12 cellular contexts compared by ENCODE assay signal in genomic region chr21:33386222-33386784, GRCh38. TPM values are rescaled to one million over a fixed set of nuclear protein-coding genes. Genes with fewer than 3 reads are reported as not detected.
DNase-seq lines count a peak whose midpoint lies in the region; ATAC-seq and TF ChIP-seq lines count a peak whose summit lies in the region.
"Had no signal": no experiment of that assay in that cellular context is flagged by ENCODE, and none has a peak within 500 bp of the region (broad histone marks: within the 10 kb centered on the region; RNA-seq: fewer than 3 reads in every experiment).

No MANE protein-coding gene starts in this region.

- H2AFZ ChIP-seq in OCI-LY3 (ENCODE audit: low read depth, low read length), result no peak overlapping the region

- H3K4me3 ChIP-seq in OCI-LY3 (ENCODE audit: low read length) (no peak overlapping the region), endodermal cell (ENCODE audit: low read length) (no peak overlapping the region), retinal pigment epithelial cell (ENCODE audit: low read length) (no peak overlapping the region)

- 69 to 85% methylated on average over 2 to 6 of the region's 6 CpGs for WGBS in endodermal cell (ENCODE audit: insufficient coverage in 1 of 2, insufficient read length in 1 of 2), 2 experiments

- H3K27me3 ChIP-seq in OCI-LY3 (ENCODE audit: low read depth, low read length) (no peaks in the 10 kb centered on the region), endodermal cell (ENCODE audit: control insufficient read depth, insufficient read depth, low read length, poor library complexity, severe bottlenecking) (no peaks in the 10 kb centered on the region)

- H3K4me1 Mint-ChIP-seq in endodermal cell, result no peaks in the 10 kb centered on the region

- no peak for ATAC-seq in GM19395 (IDR thresholded peaks at IDR 0.05; ENCODE audit: unreplicated experiment)

- H3K4me1 ChIP-seq in OCI-LY3 (ENCODE audit: low read length) (peaks cover 37% of the 10 kb centered on the region), endodermal cell (ENCODE audit: control insufficient read depth, insufficient read depth, low read length) (no peaks in the 10 kb centered on the region)

- no peaks in the 10 kb centered on the region for H3K9me3 Mint-ChIP-seq in endodermal cell

- no peaks in the 10 kb centered on the region for H3K79me2 ChIP-seq in OCI-LY3 (ENCODE audit: low read length)

- no peak overlapping the region for H3K4me2 ChIP-seq in OCI-LY3 (ENCODE audit: low read length)

- H3K36me3 ChIP-seq in OCI-LY3 (replicated peaks; ENCODE audit: low read depth, low read length) (no peaks in the 10 kb centered on the region), endodermal cell (ENCODE audit: control insufficient read depth, insufficient read depth, low read length) (no peaks in the 10 kb centered on the region)

- DNase-seq in endodermal cell, result peak; percentile 78
- no peak for DNase-seq in retinal pigment epithelial cell (ENCODE audit: low read depth)
- no peak for DNase-seq in DMS153 (lab: John Stamatoyannopoulos, UW)
- no peak for DNase-seq in KBM-7
- DNase-seq: activated T-cell treated with anti-CD3 and anti-CD28 coated beads, Interleukin-2, amount 50 U/mL, for 48 hours; aorta; NCI-H1092; Right ventricle myocardium superior had no signal

- in situ Hi-C loops in KBM-7 (cut with MboI; ENCODE audit: low pct_unique_long_range_greater_than_20kb, low sequenced_read_pairs), result no loop called here

- H4K20me1 ChIP-seq in OCI-LY3 (ENCODE audit: insufficient read depth, low read length), result no peaks in the 10 kb centered on the region

- H3K27me3 Mint-ChIP-seq in endodermal cell (ENCODE audit: insufficient read depth), result peaks cover 2% of the 10 kb centered on the region

- H3K4me3 Mint-ChIP-seq in endodermal cell, result no peak overlapping the region

- H3K27ac ChIP-seq in OCI-LY3 (ENCODE audit: low read length), result no peak overlapping the region
- H3K27ac ChIP-seq in endodermal cell (ENCODE audit: low read depth, low read length), result no peak overlapping the region
- H3K27ac ChIP-seq: VCaP had no signal

- TF ChIP-seq CTCF in GM12872 (IDR thresholded peaks at IDR 0.05; ENCODE audit: insufficient read depth, low read depth, low read length) (peak; percentile 40; the same call in 1 of the 3 replicates), OCI-LY3 (IDR thresholded peaks at IDR 0.05; ENCODE audit: low read depth, low read length) (0 out of 2 replicates have a peak, but pooled peaks have one; percentile 7), endodermal cell (conservative IDR thresholded peaks at IDR 0.05) (peak; percentile 73), retinal pigment epithelial cell (conservative IDR thresholded peaks at IDR 0.05; ENCODE audit: low read depth, low read length) (peak; percentile 46)

- no peaks in the 10 kb centered on the region for H3K9me3 ChIP-seq in OCI-LY3 (ENCODE audit: insufficient read depth, low read length)
- no peaks in the 10 kb centered on the region for H3K9me3 ChIP-seq in endodermal cell (ENCODE audit: control insufficient read depth, low read length)

- no peak overlapping the region for H3K27ac Mint-ChIP-seq in endodermal cell

- H3K9ac ChIP-seq in OCI-LY3 (ENCODE audit: low read length) (no peak overlapping the region), endodermal cell (ENCODE audit: extremely low read depth, low read length, poor library complexity, severe bottlenecking) (no peak overlapping the region)

- no peaks in the 10 kb centered on the region for H3K36me3 Mint-ChIP-seq in endodermal cell (ENCODE audit: low read depth)

RNA-seq across cellular contexts. Expression of gene IFNGR2, which starts 16.9 kb away (rescaled TPM):
- 10 to 100 TPM; 41.9 to 55.1 TPM for total RNA-seq in endodermal cell
- polyA plus RNA-seq in endodermal cell (2013, experiment 1 of 2), result 51.0 TPM
- 49.7 TPM for polyA plus RNA-seq in endodermal cell (2013, experiment 2 of 2)

Comparison
In these comparisons a context has a peak if more than half of its experiments do, and no peak if none do; other contexts are left out.
1. CTCF ChIP-seq: peak in every context shown above with its lines; median percentile 73 in endodermal cell; 46 in retinal pigment epithelial cell; 40 in GM12872; 7 in OCI-LY3.